In genomic region chr1:119090250-119090649, GRCh38 we compare ENCODE assay signal across 8 cellular contexts.
"Had no signal": no experiment of that assay in that cellular context is flagged by ENCODE, and none has a peak within 500 bp of the region (broad histone marks: within the 10 kb centered on the region; RNA-seq: fewer than 3 reads in every experiment).

No MANE protein-coding gene starts in this region.

- H3K4me3 ChIP-seq: GM12878 had no signal

- FAIRE-seq: G401.6, GM12878, GM12891, GM12892, GM18507, GM19239 had no signal

- ATAC-seq: GM12878 had no signal

- DNase-seq: GDM1, GF-D8 had no signal
